8 cellular contexts compared by ENCODE assay signal in genomic region chr1:32334864-32335618, GRCh38. TPM values are rescaled to one million over a fixed set of nuclear protein-coding genes. Genes with fewer than 3 reads are reported as not detected.
DNase-seq lines count a peak whose midpoint lies in the region; ATAC-seq and TF ChIP-seq lines count a peak whose summit lies in the region.

No MANE protein-coding gene starts in this region.

- CTCF ChIA-PET in CD8-positive, alpha-beta memory T cell (lab: Charles Lee), result interaction anchor here (1.0 to 3.3 kb wide), 17 partner anchors 9 to 129 kb away, joined by 3 to 28 read pairs (median 5); partner anchors contain the start of genes HDAC1 and IQCC
- CTCF ChIA-PET in OCI-LY7 (lab: Charles Lee; ENCODE audit: unreplicated experiment), result no interaction called here

- H3K27me3 Mint-ChIP-seq in CD8-positive, alpha-beta memory T cell, result peaks cover 0 to 5% of the 10 kb centered on the region in 2 donors
- no peaks in the 10 kb centered on the region for H3K27me3 Mint-ChIP-seq in activated T-helper 2 cell treated with anti-CD3 and anti-CD28 coated beads, Interferon-gamma antibody, Interleukin-2, Interleukin-4, amounts not matched to agents 10 μg/mL and 5 μg/mL and 100 μg/mL, durations not matched to agents 14 hours and 24 hours and 36 hours (ENCODE audit: low read depth)

- peak; percentile 80 for TF ChIP-seq CTCF in OCI-LY7 (conservative IDR thresholded peaks at IDR 0.05; ENCODE audit: low read length)
- peak in 1 of 3 donors; percentile 36 for TF ChIP-seq CTCF in omental fat pad (IDR thresholded peaks at IDR 0.05)

- peaks cover 31 to 42% (median 42%) of the 10 kb centered on the region in 3 donors for H3K4me1 Mint-ChIP-seq in CD8-positive, alpha-beta memory T cell
- peaks cover 35% of the 10 kb centered on the region for H3K4me1 Mint-ChIP-seq in activated T-helper 2 cell treated with anti-CD3 and anti-CD28 coated beads, Interferon-gamma antibody, Interleukin-2, Interleukin-4, amounts not matched to agents 10 μg/mL and 5 μg/mL and 100 μg/mL, durations not matched to agents 14 hours and 24 hours and 36 hours (ENCODE audit: low read depth)

- no peaks in the 10 kb centered on the region for H3K9me3 ChIP-seq in CD8-positive, alpha-beta memory T cell (ENCODE audit: low read length)
- no peaks in the 10 kb centered on the region for H3K9me3 ChIP-seq in OCI-LY7 (ENCODE audit: low read length)

- H3K4me2 ChIP-seq in OCI-LY7 (ENCODE audit: low read length), result peak overlapping the region; percentile 99

- peaks cover 27% of the 10 kb centered on the region for H3K79me2 ChIP-seq in OCI-LY7 (ENCODE audit: insufficient read depth, low read depth, low read length)

- POLR2A ChIA-PET in CD8-positive, alpha-beta memory T cell (lab: Charles Lee), result interaction anchor here (0.6 to 2.6 kb wide), 18 partner anchors 10 to 156 kb away, joined by 3 to 34 read pairs (median 8); partner anchors contain the start of genes BSDC1, HDAC1 and TXLNA
- POLR2A ChIA-PET in OCI-LY7 (lab: Charles Lee), result interaction anchor here (0.5 to 1.3 kb wide), 5 partner anchors 13 to 550 kb away, joined by 3 to 8 read pairs (median 3); no protein-coding TSS in a partner anchor

- 3% methylated on average over 56 of the region's 56 CpGs for WGBS in urinary bladder

- H3K4me3 ChIP-seq in CD8-positive, alpha-beta memory T cell (ENCODE audit: low read length), result peak overlapping the region; percentile 58
- peak overlapping the region; percentile 85 for H3K4me3 ChIP-seq in OCI-LY7 (ENCODE audit: low read depth, low read length, poor library complexity, severe bottlenecking)
- H3K4me3 ChIP-seq in urinary bladder (ENCODE audit: low read depth, low read length), result peak overlapping the region; percentile 66

- H3K27me3 ChIP-seq in CD8-positive, alpha-beta memory T cell (ENCODE audit: insufficient read depth, low read length, poor library complexity, severe bottlenecking), result no peaks in the 10 kb centered on the region

- peaks cover 18% of the 10 kb centered on the region for H3K36me3 ChIP-seq in CD8-positive, alpha-beta memory T cell (ENCODE audit: insufficient read depth, low read length)
- H3K36me3 ChIP-seq in OCI-LY7 (ENCODE audit: insufficient read depth, low read length), result peaks cover 50% of the 10 kb centered on the region
- H3K36me3 ChIP-seq in urinary bladder (ENCODE audit: insufficient read depth), result no peaks in the 10 kb centered on the region

- H3K4me3 Mint-ChIP-seq in CD8-positive, alpha-beta memory T cell, result peak overlapping the region; percentile 67 to 86 (median 85)
- H3K4me3 Mint-ChIP-seq in activated T-helper 2 cell treated with anti-CD3 and anti-CD28 coated beads, Interferon-gamma antibody, Interleukin-2, Interleukin-4, amounts not matched to agents 10 μg/mL and 5 μg/mL and 100 μg/mL, durations not matched to agents 14 hours and 24 hours and 36 hours (ENCODE audit: low read depth), result peak overlapping the region; percentile 85

- peak overlapping the region in 7 of 8 donors; percentile 9 to 80 (median 70) for H3K27ac Mint-ChIP-seq in CD8-positive, alpha-beta memory T cell
- H3K27ac Mint-ChIP-seq in activated T-helper 2 cell treated with anti-CD3 and anti-CD28 coated beads, Interferon-gamma antibody, Interleukin-2, Interleukin-4, amounts not matched to agents 10 μg/mL and 5 μg/mL and 100 μg/mL, durations not matched to agents 14 hours and 24 hours and 36 hours, result peak overlapping the region; percentile 67

- H3K9me2 ChIP-seq in OCI-LY7 (ENCODE audit: insufficient read depth, low read length), result no peaks in the 10 kb centered on the region

- H3K27ac ChIP-seq in CD8-positive, alpha-beta memory T cell (ENCODE audit: low read depth, low read length), result peak overlapping the region; percentile 40
- H3K27ac ChIP-seq in OCI-LY7 (ENCODE audit: low read depth, low read length, poor library complexity, severe bottlenecking), result peak overlapping the region; percentile 64
- no peak overlapping the region for H3K27ac ChIP-seq in urinary bladder (ENCODE audit: low read depth)

- H3K9me3 Mint-ChIP-seq in CD8-positive, alpha-beta memory T cell, result no peaks in the 10 kb centered on the region
- H3K9me3 Mint-ChIP-seq in activated T-helper 2 cell treated with anti-CD3 and anti-CD28 coated beads, Interferon-gamma antibody, Interleukin-2, Interleukin-4, amounts not matched to agents 10 μg/mL and 5 μg/mL and 100 μg/mL, durations not matched to agents 14 hours and 24 hours and 36 hours, result no peaks in the 10 kb centered on the region

- no peak overlapping the region for H2AFZ ChIP-seq in OCI-LY7 (ENCODE audit: low read length)

- no TSS peak for BruUV-seq in OCI-LY7 (replicated peaks; lab: Mats Ljungman, UMichigan)

- peaks cover 7 to 38% (median 11%) of the 10 kb centered on the region in 3 donors for H3K36me3 Mint-ChIP-seq in CD8-positive, alpha-beta memory T cell
- H3K36me3 Mint-ChIP-seq in activated T-helper 2 cell treated with anti-CD3 and anti-CD28 coated beads, Interferon-gamma antibody, Interleukin-2, Interleukin-4, amounts not matched to agents 10 μg/mL and 5 μg/mL and 100 μg/mL, durations not matched to agents 14 hours and 24 hours and 36 hours (ENCODE audit: low read depth), result peaks cover 38% of the 10 kb centered on the region

- peaks cover 10% of the 10 kb centered on the region for H4K20me1 ChIP-seq in OCI-LY7 (ENCODE audit: insufficient read depth, low read length)

- peak; percentile 57 to 77 (median 64) for DNase-seq in CD8-positive, alpha-beta memory T cell
- DNase-seq in HCEC 1CT (peak; percentile 22), OCI-LY7 (ENCODE audit: low spot score) (peak; percentile 80), germinal center (ENCODE audit: low spot score) (peak; percentile 78), omental fat pad (ENCODE audit: low spot score) (no peak), mesenteric fat pad (ENCODE audit: low spot score) (no peak)
- DNase-seq in activated T-helper 2 cell treated with anti-CD3 and anti-CD28 coated beads, Interferon-gamma antibody, Interleukin-2, Interleukin-4, amounts not matched to agents 10 μg/mL and 5 μg/mL and 100 μg/mL, durations not matched to agents 14 hours and 24 hours and 36 hours (ENCODE audit: low spot score), result peak; percentile 46

- intact Hi-C loops in OCI-LY7 (cut with micrococcal nuclease; ENCODE audit: unreplicated experiment), result loop anchor here (1.0 to 5.0 kb wide), 4 partner anchors 43 to 482 kb away; partner anchors contain the start of genes HDAC1, S100PBP and YARS1
- intact Hi-C loops in activated T-helper 2 cell treated with anti-CD3 and anti-CD28 coated beads, Interferon-gamma antibody, Interleukin-2, Interleukin-4, amounts not matched to agents 10 μg/mL and 5 μg/mL and 100 μg/mL, durations not matched to agents 14 hours and 24 hours and 36 hours (cut with micrococcal nuclease), result loop anchor here (2.0 to 10.0 kb wide), 5 partner anchors 43 to 120 kb away; partner anchors contain the start of genes BSDC1 and HDAC1

- peaks cover 27% of the 10 kb centered on the region for H3K4me1 ChIP-seq in CD8-positive, alpha-beta memory T cell (ENCODE audit: insufficient read depth, low read length)
- H3K4me1 ChIP-seq in OCI-LY7 (ENCODE audit: insufficient read depth, low read length, poor library complexity, severe bottlenecking) (peaks cover 50% of the 10 kb centered on the region), urinary bladder (ENCODE audit: insufficient read depth) (no peaks in the 10 kb centered on the region)

- peak; percentile 52 for ATAC-seq in omental fat pad (ENCODE audit: low FRiP score)

RNA-seq across cellular contexts. Expression of gene MARCKSL1, which starts 1.0 kb away (rescaled TPM):
- 10 to 100 TPM; 11.6 to 12.1 TPM for total RNA-seq in CD8-positive, alpha-beta memory T cell
- polyA plus RNA-seq in CD8-positive, alpha-beta memory T cell, result 45.8 TPM
- total RNA-seq in OCI-LY7 (2014; rRNA removed; shearing (Covaris generic)), result 120 and 130 TPM in 2 replicates
- 246 and 288 TPM in 2 replicates for total RNA-seq in OCI-LY7 (2022)
- total RNA-seq in activated T-helper 2 cell treated with anti-CD3 and anti-CD28 coated beads, Interferon-gamma antibody, Interleukin-2, Interleukin-4, amounts not matched to agents 10 μg/mL and 5 μg/mL and 100 μg/mL, durations not matched to agents 14 hours and 24 hours and 36 hours, result 42.5 and 45.0 TPM in 2 replicates
- total RNA-seq in omental fat pad, result 10 to 100 TPM; 29.5 to 61.0 (median 42.7) TPM
- total RNA-seq in urinary bladder, result 27.9 TPM
- 28.5 TPM for polyA plus RNA-seq in urinary bladder
- 51.8 TPM for total RNA-seq in mesenteric fat pad

RNA-seq across cellular contexts. Expression of gene FAM229A, which starts 27.2 kb away (rescaled TPM):
- 1 to 10 TPM; 4.4 to 5.2 TPM for total RNA-seq in CD8-positive, alpha-beta memory T cell
- 0.40 TPM for polyA plus RNA-seq in CD8-positive, alpha-beta memory T cell
- 3.2 and 5.2 TPM in 2 replicates for total RNA-seq in OCI-LY7 (2014; rRNA removed; shearing (Covaris generic))
- total RNA-seq in OCI-LY7 (2022) (13.5 and 16.5 TPM in 2 replicates), omental fat pad (10 to 100 TPM in 1 of 4 donors, 1 to 10 TPM in 3; 2.5 to 13.4 (median 5.4) TPM), urinary bladder (3.2 TPM), mesenteric fat pad (6.2 TPM)
- total RNA-seq in activated T-helper 2 cell treated with anti-CD3 and anti-CD28 coated beads, Interferon-gamma antibody, Interleukin-2, Interleukin-4, amounts not matched to agents 10 μg/mL and 5 μg/mL and 100 μg/mL, durations not matched to agents 14 hours and 24 hours and 36 hours, result 5.4 and 6.1 TPM in 2 replicates
- polyA plus RNA-seq in urinary bladder, result 7.3 TPM

RNA-seq across cellular contexts. Expression of gene TSSK3, which starts 27.3 kb away (rescaled TPM):
- total RNA-seq in CD8-positive, alpha-beta memory T cell, result 1 to 10 TPM in 1 of 2 experiments, under 1 TPM in 1; 0.33 to 1.1 TPM
- 0.44 TPM for polyA plus RNA-seq in CD8-positive, alpha-beta memory T cell
- total RNA-seq in OCI-LY7 (2014; rRNA removed; shearing (Covaris generic)), result 1.1 and 2.0 TPM in 2 replicates
- total RNA-seq in OCI-LY7 (2022), result 7.8 and 10.1 TPM in 2 replicates
- 1.1 TPM in 2 replicates for total RNA-seq in activated T-helper 2 cell treated with anti-CD3 and anti-CD28 coated beads, Interferon-gamma antibody, Interleukin-2, Interleukin-4, amounts not matched to agents 10 μg/mL and 5 μg/mL and 100 μg/mL, durations not matched to agents 14 hours and 24 hours and 36 hours
- under 1 TPM in 1 of 4 donors, not detected in 3; 0.48 TPM for total RNA-seq in omental fat pad
- total RNA-seq in urinary bladder, result 0.79 TPM
- polyA plus RNA-seq in urinary bladder, result 0.73 TPM
- total RNA-seq in mesenteric fat pad, result 1.2 TPM

RNA-seq across cellular contexts. Expression of gene HDAC1, which starts 43.2 kb away (rescaled TPM):
- total RNA-seq in CD8-positive, alpha-beta memory T cell, result 100 to 1,000 TPM; 164 to 172 TPM
- polyA plus RNA-seq in CD8-positive, alpha-beta memory T cell, result 180 TPM
- 259 and 270 TPM in 2 replicates for total RNA-seq in OCI-LY7 (2014; rRNA removed; shearing (Covaris generic))
- total RNA-seq in OCI-LY7 (2022) (254 and 263 TPM in 2 replicates), omental fat pad (10 to 100 TPM; 32.3 to 52.6 (median 39.5) TPM), urinary bladder (59.7 TPM), mesenteric fat pad (32.3 TPM)
- total RNA-seq in activated T-helper 2 cell treated with anti-CD3 and anti-CD28 coated beads, Interferon-gamma antibody, Interleukin-2, Interleukin-4, amounts not matched to agents 10 μg/mL and 5 μg/mL and 100 μg/mL, durations not matched to agents 14 hours and 24 hours and 36 hours, result 179 and 195 TPM in 2 replicates
- 73.6 TPM for polyA plus RNA-seq in urinary bladder

RNA-seq across cellular contexts. Expression of gene BSDC1, which starts 59.2 kb away (rescaled TPM):
- 10 to 100 TPM; 35.1 to 37.6 TPM for total RNA-seq in CD8-positive, alpha-beta memory T cell
- polyA plus RNA-seq in CD8-positive, alpha-beta memory T cell, result 50.0 TPM
- total RNA-seq in OCI-LY7 (2014; rRNA removed; shearing (Covaris generic)), result 21.8 and 29.6 TPM in 2 replicates
- 41.8 and 42.5 TPM in 2 replicates for total RNA-seq in OCI-LY7 (2022)
- 48.9 and 54.3 TPM in 2 replicates for total RNA-seq in activated T-helper 2 cell treated with anti-CD3 and anti-CD28 coated beads, Interferon-gamma antibody, Interleukin-2, Interleukin-4, amounts not matched to agents 10 μg/mL and 5 μg/mL and 100 μg/mL, durations not matched to agents 14 hours and 24 hours and 36 hours
- 10 to 100 TPM; 51.9 to 73.1 (median 69.5) TPM for total RNA-seq in omental fat pad
- 53.3 TPM for total RNA-seq in urinary bladder
- polyA plus RNA-seq in urinary bladder, result 50.4 TPM
- 63.2 TPM for total RNA-seq in mesenteric fat pad

Comparison
In these comparisons a context has a peak if more than half of its experiments do, and no peak if none do; other contexts are left out.
1. DNase-seq: peak in CD8-positive, alpha-beta memory T cell (5 of 5), HCEC 1CT (single experiment), OCI-LY7 (single experiment), activated T-helper 2 cell treated with anti-CD3 and anti-CD28 coated beads, Interferon-gamma antibody, Interleukin-2, Interleukin-4, amounts not matched to agents 10 μg/mL and 5 μg/mL and 100 μg/mL, durations not matched to agents 14 hours and 24 hours and 36 hours (single experiment) and germinal center (single experiment); none in omental fat pad (single experiment) and mesenteric fat pad (single experiment).
2. Peak in every context shown above with its lines, with median percentiles within 50 percentile points of each other: H3K4me3 ChIP-seq.